In genomic region chr1:19003371-19004290, GRCh38 we compare ENCODE assay signal across 1 cellular context.
TF ChIP-seq lines count a peak whose summit lies in the region.

No MANE protein-coding gene starts in this region.

TF ChIP-seq in IMR-90, 13 proteins besides CTCF, POLR2A, EP300 and RAD21:
- TF ChIP-seq USF2 (IDR thresholded peaks at IDR 0.05; ENCODE audit: low read depth, low read length), result no peak
- peak; percentile 51; the same call in 1 of the 2 replicates for TF ChIP-seq FOS (IDR thresholded peaks at IDR 0.05; ENCODE audit: low read depth, low read length)
- no peak for TF ChIP-seq RCOR1 (IDR thresholded peaks at IDR 0.05; ENCODE audit: insufficient replicate concordance, low read length)
- no peak for TF ChIP-seq RFX5 (IDR thresholded peaks at IDR 0.05; ENCODE audit: low read depth, low read length)
- TF ChIP-seq BHLHE40 (IDR thresholded peaks at IDR 0.05; ENCODE audit: low read depth, low read length), result peak; percentile 36; the same call in 1 of the 2 replicates
- no peak for TF ChIP-seq CHD1 (IDR thresholded peaks at IDR 0.05; ENCODE audit: low read depth, low read length)
